Comparison of ENCODE assay signal across 31 cellular contexts in the genomic region with DNA sequence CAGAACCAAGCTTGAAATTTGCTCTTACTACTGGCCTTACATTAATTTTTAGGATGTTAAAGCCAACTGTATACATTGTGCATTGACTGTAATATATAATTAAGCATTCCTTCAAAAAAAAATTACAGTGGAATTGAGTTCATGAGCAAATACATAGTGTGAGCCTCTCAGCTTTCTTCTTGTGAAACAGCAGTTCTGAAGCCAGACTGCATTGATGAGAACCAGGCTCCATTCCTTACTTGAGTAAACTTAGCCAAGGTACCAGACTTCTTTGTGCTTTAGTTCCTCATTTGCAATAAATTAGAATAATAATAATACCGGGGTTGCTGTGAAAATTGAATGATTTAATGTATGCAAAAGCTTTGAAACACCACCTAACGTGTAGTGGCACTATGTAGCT.
"Had no signal": no experiment of that assay in that cellular context is flagged by ENCODE, and none has a peak within 500 bp of the region (broad histone marks: within the 10 kb centered on the region; RNA-seq: fewer than 3 reads in every experiment).

No MANE protein-coding gene starts in this region.

- ATAC-seq: activated CD8-positive, alpha-beta T cell treated with anti-CD3 and anti-CD28 coated beads for 36 hours; body of pancreas; PC-3; SK-N-SH treated with all-trans-retinoic acid at 6 μM for 48 hours had no signal

- H3K4me2 ChIP-seq: KMS-11 had no signal

- H3K36me3 ChIP-seq: adrenal gland, breast epithelium, Peyer's patch, SJSA1, WERI-Rb-1 had no signal

- DNase-seq: activated CD4-positive, alpha-beta T cell treated with anti-CD3 and anti-CD28 coated beads, Interleukin-2, amount 10 ng/mL, durations not matched to agents 24 days and 14 days; activated CD4-positive, alpha-beta T cell treated with anti-CD3 and anti-CD28 coated beads, Interleukin-2, amount 50 U/mL, for 4 hours; activated CD8-positive, alpha-beta T cell treated with anti-CD3 and anti-CD28 coated beads for 36 hours; activated gamma-delta T cell; activated naive CD4-positive, alpha-beta T cell treated with Interleukin-2 at 50 U/mL for 16 hours; activated naive CD8-positive, alpha-beta T cell treated with anti-CD3 and anti-CD28 coated beads, Interleukin-2, amount 10 ng/mL, durations not matched to agents 7 days and 5 days; activated T-cell treated with anti-CD3 and anti-CD28 coated beads, Interleukin-2, amount 50 U/mL, for 24 hours; adrenal gland; body of pancreas; NCI-H1092 treated with DMSO at 0.1 percent for 48 hours; NCI-H146; NCI-H187; NCI-H2029 treated with DMSO at 0.1 percent for 48 hours; NCI-H2171 treated with DMSO at 0.1 percent for 48 hours; NCI-H2227 treated with DMSO at 0.1 percent for 48 hours; NCI-H446; NCI-H510A treated with DMSO at 0.1 percent for 48 hours; NCI-H748 treated with DMSO at 0.1 percent for 48 hours; NK-92 treated with Interleukin-12 subunit alpha and Interleukin-12 subunit beta, amount 100 ng/mL, for 24 hours; PC-3; Peyer's patch; RPMI8226; SHP77 treated with DMSO at 0.1 percent for 48 hours; T1000; WERI-Rb-1 had no signal

- H3K27ac Mint-ChIP-seq: activated CD4-positive, alpha-beta T cell treated with anti-CD3 and anti-CD28 coated beads, Interleukin-2, amount 10 ng/mL, durations not matched to agents 24 days and 14 days; activated CD8-positive, alpha-beta T cell treated with anti-CD3 and anti-CD28 coated beads for 36 hours; activated naive CD4-positive, alpha-beta T cell treated with anti-CD3 and anti-CD28 coated beads, Interleukin-2, amount 50 U/mL, for 24 hours; activated naive CD8-positive, alpha-beta T cell treated with anti-CD3 and anti-CD28 coated beads, Interleukin-2, amount 10 ng/mL, durations not matched to agents 7 days and 5 days; activated T-cell treated with anti-CD3 and anti-CD28 coated beads, Interleukin-2, amount 50 U/mL, for 24 hours; activated T-helper 2 cell treated with anti-CD3 and anti-CD28 coated beads, Interferon-gamma antibody, Interleukin-2, Interleukin-4, amounts not matched to agents 10 μg/mL and 5 μg/mL and 100 μg/mL, durations not matched to agents 14 hours and 24 hours and 36 hours had no signal

- H3K36me3 Mint-ChIP-seq: activated naive CD4-positive, alpha-beta T cell treated with anti-CD3 and anti-CD28 coated beads, Interleukin-2, amount 50 U/mL, for 24 hours; activated naive CD8-positive, alpha-beta T cell treated with anti-CD3 and anti-CD28 coated beads, Interleukin-2, amount 10 ng/mL, durations not matched to agents 7 days and 5 days had no signal

- H3K4me3 Mint-ChIP-seq: activated CD4-positive, alpha-beta T cell treated with anti-CD3 and anti-CD28 coated beads, Interleukin-2, amount 10 ng/mL, durations not matched to agents 24 days and 14 days; activated CD8-positive, alpha-beta T cell treated with anti-CD3 and anti-CD28 coated beads for 36 hours; activated naive CD4-positive, alpha-beta T cell treated with anti-CD3 and anti-CD28 coated beads, Interleukin-2, amount 50 U/mL, for 24 hours; activated naive CD8-positive, alpha-beta T cell treated with anti-CD3 and anti-CD28 coated beads, Interleukin-2, amount 10 ng/mL, durations not matched to agents 7 days and 5 days; activated T-cell treated with anti-CD3 and anti-CD28 coated beads, Interleukin-2, amount 50 U/mL, for 24 hours had no signal

- H3K9me3 Mint-ChIP-seq: activated CD4-positive, alpha-beta T cell treated with anti-CD3 and anti-CD28 coated beads, Interleukin-2, amount 10 ng/mL, durations not matched to agents 24 days and 14 days; activated CD8-positive, alpha-beta T cell treated with anti-CD3 and anti-CD28 coated beads for 36 hours; activated naive CD4-positive, alpha-beta T cell treated with anti-CD3 and anti-CD28 coated beads, Interleukin-2, amount 50 U/mL, for 24 hours; activated naive CD8-positive, alpha-beta T cell treated with anti-CD3 and anti-CD28 coated beads, Interleukin-2, amount 10 ng/mL, durations not matched to agents 7 days and 5 days; activated T-cell treated with anti-CD3 and anti-CD28 coated beads, Interleukin-2, amount 50 U/mL, for 24 hours; activated T-helper 2 cell treated with anti-CD3 and anti-CD28 coated beads, Interferon-gamma antibody, Interleukin-2, Interleukin-4, amounts not matched to agents 10 μg/mL and 5 μg/mL and 100 μg/mL, durations not matched to agents 14 hours and 24 hours and 36 hours had no signal

- H3K27ac ChIP-seq: adrenal gland, body of pancreas, breast epithelium, KMS-11, Peyer's patch, SJSA1, WERI-Rb-1 had no signal

- H3K27me3 ChIP-seq: adrenal gland, body of pancreas, breast epithelium, Peyer's patch, SJSA1 had no signal

- H3K4me1 ChIP-seq: breast epithelium, Peyer's patch, SJSA1 had no signal

- H3K4me1 Mint-ChIP-seq: activated CD4-positive, alpha-beta T cell treated with anti-CD3 and anti-CD28 coated beads, Interleukin-2, amount 10 ng/mL, durations not matched to agents 24 days and 14 days; activated naive CD4-positive, alpha-beta T cell treated with anti-CD3 and anti-CD28 coated beads, Interleukin-2, amount 50 U/mL, for 24 hours; activated naive CD8-positive, alpha-beta T cell treated with anti-CD3 and anti-CD28 coated beads, Interleukin-2, amount 10 ng/mL, durations not matched to agents 7 days and 5 days had no signal

- H3K9ac ChIP-seq: KMS-11 had no signal

- H3K4me3 ChIP-seq: adrenal gland, body of pancreas, breast epithelium, Peyer's patch, SJSA1 had no signal

- H3K27me3 Mint-ChIP-seq: activated CD4-positive, alpha-beta T cell treated with anti-CD3 and anti-CD28 coated beads, Interleukin-2, amount 10 ng/mL, durations not matched to agents 24 days and 14 days; activated naive CD4-positive, alpha-beta T cell treated with anti-CD3 and anti-CD28 coated beads, Interleukin-2, amount 50 U/mL, for 24 hours; activated naive CD8-positive, alpha-beta T cell treated with anti-CD3 and anti-CD28 coated beads, Interleukin-2, amount 10 ng/mL, durations not matched to agents 7 days and 5 days; activated T-cell treated with anti-CD3 and anti-CD28 coated beads, Interleukin-2, amount 50 U/mL, for 24 hours had no signal

- H3K9me3 ChIP-seq: adrenal gland, body of pancreas, breast epithelium, Peyer's patch, SJSA1 had no signal
